Comparison of ENCODE assay signal across 8 cellular contexts in the genomic region with DNA sequence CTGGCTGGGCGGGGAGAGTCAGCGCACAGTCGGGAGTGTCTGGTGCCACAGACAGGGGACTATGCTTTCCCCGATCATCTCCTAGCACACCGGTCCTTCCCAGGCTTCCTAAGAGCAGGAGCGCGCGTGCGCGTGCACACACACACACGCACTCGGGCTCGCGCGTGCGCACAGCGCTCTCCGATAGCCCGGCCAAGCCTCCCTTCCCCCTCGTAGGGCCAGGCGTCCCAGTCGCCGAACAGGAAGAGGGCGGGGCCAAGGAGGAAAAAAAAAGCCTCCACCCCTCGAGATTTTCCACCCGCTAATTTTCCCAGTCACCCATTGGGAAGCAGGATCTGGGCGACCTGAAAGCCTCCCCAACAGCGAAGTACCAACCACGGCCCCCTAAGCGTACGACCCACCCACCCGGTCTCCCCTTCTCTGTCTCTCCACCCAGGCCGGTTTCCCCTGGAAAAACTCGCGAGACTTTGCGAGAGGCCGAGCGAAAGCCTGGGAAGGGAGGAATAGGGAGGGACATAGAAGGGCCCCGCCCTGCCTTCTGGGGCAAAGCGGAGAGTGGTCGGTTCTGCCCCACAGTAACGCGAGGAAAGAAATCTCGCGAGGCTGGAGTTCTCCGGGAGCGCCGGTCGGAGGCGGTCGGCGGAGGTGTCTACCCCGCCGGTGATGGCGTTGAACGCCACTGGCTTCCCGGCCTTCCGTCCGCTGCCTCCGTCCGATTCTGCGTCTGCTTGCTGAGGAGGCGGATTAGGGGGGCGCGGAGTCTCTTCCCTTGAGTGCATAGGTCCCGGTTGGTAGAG. TPM values are rescaled to one million over a fixed set of nuclear protein-coding genes. Genes with fewer than 3 reads are reported as not detected.
DNase-seq lines count a peak whose midpoint lies in the region; ATAC-seq and TF ChIP-seq lines count a peak whose summit lies in the region.

FGFR1OP2 (plus strand) TSS at position 608 of the 797 bp plus-strand sequence. CDS start 15,689 bp downstream, outside the sequence.
A gene with protein sequence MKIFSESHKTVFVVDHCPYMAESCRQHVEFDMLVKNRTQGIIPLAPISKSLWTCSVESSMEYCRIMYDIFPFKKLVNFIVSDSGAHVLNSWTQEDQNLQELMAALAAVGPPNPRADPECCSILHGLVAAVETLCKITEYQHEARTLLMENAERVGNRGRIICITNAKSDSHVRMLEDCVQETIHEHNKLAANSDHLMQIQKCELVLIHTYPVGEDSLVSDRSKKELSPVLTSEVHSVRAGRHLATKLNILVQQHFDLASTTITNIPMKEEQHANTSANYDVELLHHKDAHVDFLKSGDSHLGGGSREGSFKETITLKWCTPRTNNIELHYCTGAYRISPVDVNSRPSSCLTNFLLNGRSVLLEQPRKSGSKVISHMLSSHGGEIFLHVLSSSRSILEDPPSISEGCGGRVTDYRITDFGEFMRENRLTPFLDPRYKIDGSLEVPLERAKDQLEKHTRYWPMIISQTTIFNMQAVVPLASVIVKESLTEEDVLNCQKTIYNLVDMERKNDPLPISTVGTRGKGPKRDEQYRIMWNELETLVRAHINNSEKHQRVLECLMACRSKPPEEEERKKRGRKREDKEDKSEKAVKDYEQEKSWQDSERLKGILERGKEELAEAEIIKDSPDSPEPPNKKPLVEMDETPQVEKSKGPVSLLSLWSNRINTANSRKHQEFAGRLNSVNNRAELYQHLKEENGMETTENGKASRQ (minus strand): TSS at position 119 of the 797 bp plus-strand sequence. CDS start 1,178 bp downstream, outside the sequence.

- peaks cover 1% of the 10 kb centered on the region; the same call in 1 of the 2 replicates for H3K36me3 ChIP-seq in ACC112 (ENCODE audit: insufficient read depth, low read length)
- no peaks in the 10 kb centered on the region for H3K36me3 ChIP-seq in breast epithelium

- ATAC-seq in GM18870 (IDR thresholded peaks at IDR 0.05; ENCODE audit: unreplicated experiment), result peak; percentile 67
- peak; percentile 84 for ATAC-seq in HG03135 (IDR thresholded peaks at IDR 0.05; ENCODE audit: unreplicated experiment)

- peak within 1 kb of the TSS; percentile 83 for H2AFZ ChIP-seq in ACC112 (ENCODE audit: low read length, unreplicated experiment)

- H3K4me1 ChIP-seq in ACC112 (ENCODE audit: control insufficient read depth, insufficient read depth, low read length, unreplicated experiment) (peaks cover 44% of the 10 kb centered on the region), breast epithelium (peaks cover 0 to 10% of the 10 kb centered on the region in 2 donors)

- TF ChIP-seq CTCF in VCaP (conservative IDR thresholded peaks at IDR 0.05) (no peak), breast epithelium (IDR thresholded peaks at IDR 0.05) (peak in 1 of 3 donors; percentile 10)

- peak within 1 kb of the TSS; percentile 90 for H3K27ac ChIP-seq in ACC112 (ENCODE audit: low read depth, low read length)
- peak within 1 kb of the TSS; percentile 92 for H3K27ac ChIP-seq in VCaP
- peak within 1 kb of the TSS; percentile 95 for H3K27ac ChIP-seq in breast epithelium
- H3K27ac ChIP-seq in skin epidermis, result peak within 1 kb of the TSS; percentile 63 to 100 (median 98)

- H3K27me3 ChIP-seq in ACC112 (ENCODE audit: insufficient read depth, low read length) (no peaks in the 10 kb centered on the region), breast epithelium (no peaks in the 10 kb centered on the region)

- no peaks in the 10 kb centered on the region for H3K9me3 ChIP-seq in breast epithelium
- H3K9me3 ChIP-seq in iPS-18c (ENCODE audit: control insufficient read depth, insufficient read depth, low read length), result no peaks in the 10 kb centered on the region

- DNase-seq in NCI-H2196 treated with DMSO at 0.1 percent for 48 hours (lab: John Stamatoyannopoulos, UW; ENCODE audit: unreplicated experiment) (peak; percentile 100), breast epithelium (ENCODE audit: low spot score in 2 of 2) (peak; percentile 97 to 98)

- intact Hi-C loops in breast epithelium (cut with DNase I; ENCODE audit: low total_unique reads), result no loop called here

- peak; percentile 97 for TF ChIP-seq POLR2A in breast epithelium (IDR thresholded peaks at IDR 0.05)

- H3K4me3 ChIP-seq in ACC112 (ENCODE audit: low read depth, low read length), result peak within 1 kb of the TSS; percentile 86
- H3K4me3 ChIP-seq in breast epithelium, result peak within 1 kb of the TSS; percentile 85 to 97 (median 95)
- H3K4me3 ChIP-seq in iPS-18c (ENCODE audit: insufficient read depth, low read depth, low read length), result peak within 1 kb of the TSS; percentile 85
- peak within 1 kb of the TSS; percentile 73 to 94 (median 85) for H3K4me3 ChIP-seq in skin epidermis

- peaks cover 92% of the 10 kb centered on the region for H3K79me2 ChIP-seq in ACC112 (ENCODE audit: control insufficient read depth, insufficient read depth, low read length, unreplicated experiment)

RNA-seq across cellular contexts. Expression of gene FGFR1OP2, which starts in this region (rescaled TPM):
- 100 to 1,000 TPM in 1 of 3 donors, 10 to 100 TPM in 2; 87.8 to 111 (median 92.5) TPM for total RNA-seq in breast epithelium

RNA-seq across cellular contexts. Expression of the second gene that starts in this region (rescaled TPM):
- 10 to 100 TPM; 20.6 to 23.1 (median 21.9) TPM for total RNA-seq in breast epithelium

Comparison
In these comparisons a context has a peak if more than half of its experiments do, and no peak if none do; other contexts are left out.
1. Peak in every context shown above with its lines: DNase-seq, ATAC-seq, H3K4me3 ChIP-seq and H3K27ac ChIP-seq.